Comparison of ENCODE assay signal across 23 cellular contexts in the genomic region with DNA sequence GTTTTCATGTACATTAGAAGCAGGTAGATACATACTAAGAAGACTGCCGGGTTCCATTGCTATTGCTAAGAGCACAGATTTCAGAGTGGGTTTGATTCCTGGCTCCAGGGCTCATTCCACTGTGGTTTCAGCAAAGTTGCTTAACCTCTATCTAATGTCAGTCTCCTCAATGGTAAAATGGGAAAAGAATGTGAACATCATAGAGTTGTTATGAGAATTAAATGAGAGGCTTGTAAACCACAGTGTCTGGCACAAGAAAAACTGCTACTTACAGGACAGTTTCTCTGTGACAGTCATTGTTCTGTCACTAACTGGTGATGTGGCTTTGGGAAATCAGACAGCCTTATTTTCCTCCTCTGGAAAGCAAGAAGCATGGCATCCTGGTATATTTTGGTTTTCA. TPM values are rescaled to one million over a fixed set of nuclear protein-coding genes. Genes with fewer than 3 reads are reported as not detected.
DNase-seq lines count a peak whose midpoint lies in the region; ATAC-seq and TF ChIP-seq lines count a peak whose summit lies in the region.
"Had no signal": no experiment of that assay in that cellular context is flagged by ENCODE, and none has a peak within 500 bp of the region (broad histone marks: within the 10 kb centered on the region; RNA-seq: fewer than 3 reads in every experiment).

No MANE protein-coding gene starts in this region.

- no peak for TF ChIP-seq EP300 in SK-N-SH (IDR thresholded peaks at IDR 0.05; ENCODE audit: borderline replicate concordance in 1 of 2, low read depth in 1 of 2, low read length in 1 of 2)

- H3K9me2 ChIP-seq in SK-N-SH = no peaks in the 10 kb centered on the region

- H3K4me3 ChIP-seq in SK-N-SH (ENCODE audit: low read depth in 2 of 2, low read length in 1 of 2) (no peak overlapping the region), brain microvascular endothelial cell (ENCODE audit: low read depth, low read length) (no peak overlapping the region)
- H3K4me3 ChIP-seq: lower lobe of right lung, upper lobe of left lung had no signal

- peaks cover 0 to 13% of the 10 kb centered on the region in 2 experiments; a peak in 2 of 4 replicates for H3K4me1 ChIP-seq in SK-N-SH (ENCODE audit: control insufficient read depth in 1 of 2, insufficient read depth in 2 of 2, low read depth in 1 of 2, low read length in 1 of 2)
- no peaks in the 10 kb centered on the region for H3K4me1 ChIP-seq in foreskin keratinocyte

- no peaks in the 10 kb centered on the region for H3K36me3 ChIP-seq in SK-N-SH (replicated peaks in 1 of 2; ENCODE audit: control insufficient read depth in 1 of 2, insufficient read depth in 2 of 2, low read length in 1 of 2)
- H3K36me3 ChIP-seq in brain microvascular endothelial cell (replicated peaks) = no peaks in the 10 kb centered on the region
- H3K36me3 ChIP-seq: lower lobe of right lung, upper lobe of left lung had no signal

- H3K27ac ChIP-seq in SK-N-SH (ENCODE audit: low read depth in 2 of 2, low read length in 1 of 2) = no peak overlapping the region
- H3K27ac ChIP-seq in brain microvascular endothelial cell = no peak overlapping the region
- no peak overlapping the region for H3K27ac ChIP-seq in foreskin keratinocyte
- H3K27ac ChIP-seq: 22Rv1, lower lobe of right lung, upper lobe of left lung had no signal

- H3K9me3 ChIP-seq in SK-N-SH = no peaks in the 10 kb centered on the region
- H3K9me3 ChIP-seq: lower lobe of right lung, upper lobe of left lung had no signal

- no peaks in the 10 kb centered on the region for H3F3A ChIP-seq in SK-N-SH (replicated peaks; ENCODE audit: insufficient read depth)

- no peak for TF ChIP-seq CTCF in SK-N-SH (IDR thresholded peaks at IDR 0.05)
- no peak for TF ChIP-seq CTCF in brain microvascular endothelial cell (IDR thresholded peaks at IDR 0.05; ENCODE audit: low read depth, low read length, missing control alignments)
- TF ChIP-seq CTCF in foreskin keratinocyte (conservative IDR thresholded peaks at IDR 0.05) = no peak

- no peak overlapping the region for H2AFZ ChIP-seq in SK-N-SH (ENCODE audit: low read depth)

- 67% methylated on average over 1 of the region's 1 CpG for WGBS in SK-N-SH (ENCODE audit: low lambda C conversion rate)

- ATAC-seq in SK-N-SH treated with all-trans-retinoic acid at 6 μM for 48 hours (peak; percentile 53), foreskin keratinocyte (no peak)
- ATAC-seq: lower lobe of right lung; natural killer cell treated with Interleukin-12 subunit alpha and Interleukin-12 subunit beta and Interleukin-15 and Interleukin-18, amount 100 ng/mL, for 72 hours; stimulated activated naive CD8-positive, alpha-beta T cell treated with anti-CD3 and anti-CD28 coated beads, Interleukin-15, Interleukin-2, amounts not matched to agents 100 U/mL and 50 U/mL, for 24 hours had no signal

- H3K79me2 ChIP-seq in SK-N-SH (ENCODE audit: insufficient read depth) = no peaks in the 10 kb centered on the region

- H3K9ac ChIP-seq in SK-N-SH = no peak overlapping the region

- CTCF ChIA-PET in SK-N-SH (lab: Yijun Ruan, JAX) = interaction anchor here (4.6 kb wide), 1 partner anchor 10 kb away, joined by 21 read pairs; the partner anchor contains the start of gene PLXNA2

- intact Hi-C loops in posterior vena cava (cut with DNase I) = no loop called here

- TF ChIP-seq RAD21 in SK-N-SH (IDR thresholded peaks at IDR 0.05; ENCODE audit: low read length) = no peak

- H3K4me2 ChIP-seq in SK-N-SH = no peak overlapping the region

- H4K20me1 ChIP-seq in SK-N-SH (ENCODE audit: insufficient read depth) = no peaks in the 10 kb centered on the region

- DNase-seq in SK-N-SH (no peak), brain microvascular endothelial cell (peak; percentile 33), foreskin keratinocyte (peak; percentile 64 to 89), stromal cell of bone marrow (ENCODE audit: low read depth) (peak; percentile 42), RKO (ENCODE audit: low spot score) (no peak), posterior vena cava (ENCODE audit: low spot score) (no peak), midbrain (lab: John Stamatoyannopoulos, UW) (no peak)
- DNase-seq: activated CD4-positive, alpha-beta T cell treated with anti-CD3 and anti-CD28 coated beads for 4 hours; activated CD8-positive, alpha-beta memory T cell treated with anti-CD3 and anti-CD28 coated beads, Interleukin-2, amount 50 U/mL, for 48 hours; activated naive CD4-positive, alpha-beta T cell; CD4-positive, alpha-beta T cell; DMS79 treated with DMSO at 0.1 percent for 48 hours; GOT3; lower lobe of right lung; NCI-H1694 treated with DMSO at 0.1 percent for 48 hours; NCI-H510A; stimulated activated CD4-positive, alpha-beta T cell treated with anti-CD3 and anti-CD28 coated beads, Interleukin-15, amount 100 ng/mL, for 24 hours; stimulated activated naive CD8-positive, alpha-beta T cell treated with anti-CD3 and anti-CD28 coated beads, Interleukin-15, Interleukin-2, amounts not matched to agents 100 U/mL and 50 U/mL, for 24 hours; T1000; upper lobe of left lung had no signal

- no peaks in the 10 kb centered on the region for H3K27me3 ChIP-seq in SK-N-SH (ENCODE audit: insufficient read depth)
- H3K27me3 ChIP-seq in brain microvascular endothelial cell (replicated peaks) = peaks cover 10% of the 10 kb centered on the region
- H3K27me3 ChIP-seq in foreskin keratinocyte = peaks cover 45% of the 10 kb centered on the region
- H3K27me3 ChIP-seq: upper lobe of left lung had no signal

- POLR2A ChIA-PET in SK-N-SH (lab: Yijun Ruan, JAX) = interaction anchor here (0.5 kb wide), 1 partner anchor 810 kb away, joined by 3 read pairs; no protein-coding TSS in a partner anchor

- in situ Hi-C loops in brain microvascular endothelial cell (cut with HindIII; ENCODE audit: low pct_ligation_motif_present, low sequenced_read_pairs) = no loop called here

TF ChIP-seq in SK-N-SH treated with all-trans-retinoic acid at 6 μM for 48 hours, 23 proteins besides CTCF, POLR2A, EP300 and RAD21 (continues in another document):
- TF ChIP-seq, protein P1, sequence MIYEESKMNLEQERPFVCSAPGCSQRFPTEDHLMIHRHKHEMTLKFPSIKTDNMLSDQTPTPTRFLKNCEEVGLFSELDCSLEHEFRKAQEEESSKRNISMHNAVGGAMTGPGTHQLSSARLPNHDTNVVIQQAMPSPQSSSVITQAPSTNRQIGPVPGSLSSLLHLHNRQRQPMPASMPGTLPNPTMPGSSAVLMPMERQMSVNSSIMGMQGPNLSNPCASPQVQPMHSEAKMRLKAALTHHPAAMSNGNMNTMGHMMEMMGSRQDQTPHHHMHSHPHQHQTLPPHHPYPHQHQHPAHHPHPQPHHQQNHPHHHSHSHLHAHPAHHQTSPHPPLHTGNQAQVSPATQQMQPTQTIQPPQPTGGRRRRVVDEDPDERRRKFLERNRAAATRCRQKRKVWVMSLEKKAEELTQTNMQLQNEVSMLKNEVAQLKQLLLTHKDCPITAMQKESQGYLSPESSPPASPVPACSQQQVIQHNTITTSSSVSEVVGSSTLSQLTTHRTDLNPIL (CRISPR knock-in tag; IDR thresholded peaks at IDR 0.05; ENCODE audit: low read depth) = no peak
- TF ChIP-seq SNAI2 (CRISPR knock-in tag; IDR thresholded peaks at IDR 0.05) = no peak

TF ChIP-seq in SK-N-SH, 30 proteins besides CTCF, POLR2A, EP300 and RAD21 (continues in another document):
- TF ChIP-seq MEF2A (IDR thresholded peaks at IDR 0.05; ENCODE audit: borderline replicate concordance, low read depth) (no peak), RXRA (IDR thresholded peaks at IDR 0.05; ENCODE audit: borderline replicate concordance, low read depth) (no peak), FOXM1 (IDR thresholded peaks at IDR 0.05; ENCODE audit: low read depth) (no peak), YY1 (IDR thresholded peaks at IDR 0.05; ENCODE audit: low read depth) (no peak), ZBTB33 (IDR thresholded peaks at IDR 0.05; ENCODE audit: borderline replicate concordance, low read depth) (no peak), NRF1 (IDR thresholded peaks at IDR 0.05; ENCODE audit: low read depth, low read length) (no peak), FOXJ3 (CRISPR knock-in tag; IDR thresholded peaks at IDR 0.05) (no peak), MXI1 (IDR thresholded peaks at IDR 0.05; ENCODE audit: low read depth, low read length) (no peak), SMC3 (IDR thresholded peaks at IDR 0.05; ENCODE audit: low read depth, low read length) (no peak), JUND (IDR thresholded peaks at IDR 0.05) (no peak), CHD2 (IDR thresholded peaks at IDR 0.05; ENCODE audit: low read length, partially characterized antibody) (no peak)
- TF ChIP-seq, protein P2, sequence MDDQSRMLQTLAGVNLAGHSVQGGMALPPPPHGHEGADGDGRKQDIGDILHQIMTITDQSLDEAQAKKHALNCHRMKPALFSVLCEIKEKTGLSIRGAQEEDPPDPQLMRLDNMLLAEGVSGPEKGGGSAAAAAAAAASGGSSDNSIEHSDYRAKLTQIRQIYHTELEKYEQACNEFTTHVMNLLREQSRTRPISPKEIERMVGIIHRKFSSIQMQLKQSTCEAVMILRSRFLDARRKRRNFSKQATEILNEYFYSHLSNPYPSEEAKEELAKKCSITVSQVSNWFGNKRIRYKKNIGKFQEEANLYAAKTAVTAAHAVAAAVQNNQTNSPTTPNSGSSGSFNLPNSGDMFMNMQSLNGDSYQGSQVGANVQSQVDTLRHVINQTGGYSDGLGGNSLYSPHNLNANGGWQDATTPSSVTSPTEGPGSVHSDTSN (IDR thresholded peaks at IDR 0.05) = no peak

RNA-seq across cellular contexts. Expression of gene PLXNA2, which starts 10.7 kb away (rescaled TPM):
- 7.3 and 8.5 TPM in 2 replicates for polyA plus RNA-seq in SK-N-SH (2012; rRNA removed)
- 3.9 and 6.2 TPM in 2 replicates for polyA plus RNA-seq in SK-N-SH (2012; cell fraction: cytosol; rRNA removed)
- 31.0 and 36.0 TPM in 2 replicates for polyA plus RNA-seq in SK-N-SH (2012; cell fraction: nucleus; rRNA removed)
- total RNA-seq in foreskin keratinocyte = 18.9 and 20.6 TPM in 2 replicates
- polyA plus RNA-seq in foreskin keratinocyte = 6.7 and 8.2 TPM in 2 replicates
- 10 to 100 TPM; 23.4 to 40.6 TPM for total RNA-seq in posterior vena cava

Comparison
In these comparisons a context has a peak if more than half of its experiments do, and no peak if none do; other contexts are left out.
1. DNase-seq: peak in brain microvascular endothelial cell (single experiment), foreskin keratinocyte (2 of 2) and stromal cell of bone marrow (single experiment); none in SK-N-SH (single experiment), RKO (single experiment), posterior vena cava (single experiment) and midbrain (single experiment).